Comparison of ENCODE assay signal across 8 cellular contexts in genomic region chr6:143842902-143843688, GRCh38. TPM values are rescaled to one million over a fixed set of nuclear protein-coding genes. Genes with fewer than 3 reads are reported as not detected.
DNase-seq lines count a peak whose midpoint lies in the region; ATAC-seq and TF ChIP-seq lines count a peak whose summit lies in the region.

LTV1 (plus strand) TSS chr6:143843338; CDS start chr6:143843478, 140 bp downstream.

- intact Hi-C loops in naive thymus-derived CD4-positive, alpha-beta T cell (cut with micrococcal nuclease), result loop anchor here (1.0 to 10.0 kb wide), 22 partner anchors 36 to 1969 kb away; partner anchors contain the start of genes ADAT2 (in 2 of the 2), FUCA2 (in 2 of the 2), HIVEP2 (in 2 of the 2) and NMBR (in 2 of the 2)

- H3K4me3 Mint-ChIP-seq in activated T-helper 17 cell treated with anti-CD3 and anti-CD28 coated beads, Interleukin-2, amount 50 U/mL, for 72 hours, result peak within 1 kb of the TSS; percentile 92
- peak within 1 kb of the TSS; percentile 93 to 99 (median 96) for H3K4me3 Mint-ChIP-seq in naive thymus-derived CD4-positive, alpha-beta T cell
- H3K4me3 Mint-ChIP-seq in stimulated activated naive B cell treated with anti-CD40 and anti-IgM and Interleukin-4, amounts not matched to agents 10 μg/mL and 1 μg/mL and 100 μg/mL, for 72 hours, result peak within 1 kb of the TSS; percentile 92 to 96

- no peaks in the 10 kb centered on the region for H3K27me3 Mint-ChIP-seq in activated T-helper 17 cell treated with anti-CD3 and anti-CD28 coated beads, Interleukin-2, amount 50 U/mL, for 72 hours
- H3K27me3 Mint-ChIP-seq in naive thymus-derived CD4-positive, alpha-beta T cell, result no peaks in the 10 kb centered on the region
- H3K27me3 Mint-ChIP-seq in stimulated activated naive B cell treated with anti-CD40 and anti-IgM and Interleukin-4, amounts not matched to agents 10 μg/mL and 1 μg/mL and 100 μg/mL, for 72 hours, result peaks cover 0 to 7% of the 10 kb centered on the region in 2 donors

- TF ChIP-seq CTCF in LNCaP clone FGC (IDR thresholded peaks at IDR 0.05; ENCODE audit: control insufficient read depth, extremely low read depth, insufficient read depth), result no peak
- no peak for TF ChIP-seq CTCF in RWPE1 (conservative IDR thresholded peaks at IDR 0.05; ENCODE audit: low read depth)
- TF ChIP-seq CTCF in fibroblast of lung (conservative IDR thresholded peaks at IDR 0.05 in 1 of 2, IDR thresholded peaks at IDR 0.05 in 1 of 2; ENCODE audit: low read depth in 1 of 2, low read length in 2 of 2), result no peak

- H3K27ac ChIP-seq in RWPE1, result peak within 1 kb of the TSS; percentile 78
- peak within 1 kb of the TSS; percentile 99 for H3K27ac ChIP-seq in fibroblast of lung (ENCODE audit: insufficient read depth, low read length)
- H3K27ac ChIP-seq in naive thymus-derived CD4-positive, alpha-beta T cell (ENCODE audit: low read depth, low read length), result peak within 1 kb of the TSS; percentile 92

- H3K36me3 Mint-ChIP-seq in activated T-helper 17 cell treated with anti-CD3 and anti-CD28 coated beads, Interleukin-2, amount 50 U/mL, for 72 hours (ENCODE audit: low read depth), result peaks cover 47% of the 10 kb centered on the region
- H3K36me3 Mint-ChIP-seq in naive thymus-derived CD4-positive, alpha-beta T cell, result peaks cover 7 to 27% (median 25%) of the 10 kb centered on the region in 5 donors
- H3K36me3 Mint-ChIP-seq in stimulated activated naive B cell treated with anti-CD40 and anti-IgM and Interleukin-4, amounts not matched to agents 10 μg/mL and 1 μg/mL and 100 μg/mL, for 72 hours, result peaks cover 23 to 30% of the 10 kb centered on the region in 2 donors

- H3K4me3 ChIP-seq in LNCaP clone FGC (ENCODE audit: low read depth, low read length), result peak within 1 kb of the TSS; percentile 96
- H3K4me3 ChIP-seq in fibroblast of lung (replicated peaks in 1 of 4; ENCODE audit: control extremely low read depth in 1 of 4, insufficient read depth in 1 of 4, low read depth in 3 of 4, low read length in 4 of 4), result peak within 1 kb of the TSS; percentile 70 to 96 (median 92)
- H3K4me3 ChIP-seq in naive thymus-derived CD4-positive, alpha-beta T cell (ENCODE audit: low read length), result peak within 1 kb of the TSS; percentile 99

- ATAC-seq in activated T-helper 17 cell treated with anti-CD3 and anti-CD28 coated beads, Interleukin-2, amount 50 U/mL, for 72 hours (replicated peaks), result peak; percentile 99
- ATAC-seq in naive thymus-derived CD4-positive, alpha-beta T cell, result peak; percentile 98
- peak; percentile 98 to 99 for ATAC-seq in stimulated activated naive B cell treated with anti-CD40 and anti-IgM and Interleukin-4, amounts not matched to agents 10 μg/mL and 1 μg/mL and 100 μg/mL, for 72 hours (replicated peaks)

- H3K9me3 Mint-ChIP-seq in activated T-helper 17 cell treated with anti-CD3 and anti-CD28 coated beads, Interleukin-2, amount 50 U/mL, for 72 hours, result no peaks in the 10 kb centered on the region
- H3K9me3 Mint-ChIP-seq in naive thymus-derived CD4-positive, alpha-beta T cell, result peaks cover 0 to 1% (median 0%) of the 10 kb centered on the region in 11 donors
- H3K9me3 Mint-ChIP-seq in stimulated activated naive B cell treated with anti-CD40 and anti-IgM and Interleukin-4, amounts not matched to agents 10 μg/mL and 1 μg/mL and 100 μg/mL, for 72 hours, result peaks cover 0 to 1% of the 10 kb centered on the region in 2 donors

- H3K9me3 ChIP-seq in fibroblast of lung (ENCODE audit: control insufficient read depth, insufficient read depth, low read depth, low read length), result no peaks in the 10 kb centered on the region
- no peaks in the 10 kb centered on the region for H3K9me3 ChIP-seq in naive thymus-derived CD4-positive, alpha-beta T cell (ENCODE audit: control insufficient read depth in 2 of 3, low read length in 3 of 3)

- H4K20me1 ChIP-seq in fibroblast of lung (ENCODE audit: control insufficient read depth, extremely low read depth, insufficient read depth, low read length), result no peaks in the 10 kb centered on the region

- DNase-seq in Daoy (ENCODE audit: low read depth), result peak; percentile 99
- peak; percentile 87 for DNase-seq in GOT3 (lab: John Stamatoyannopoulos, UW)
- peak; percentile 89 for DNase-seq in LNCaP clone FGC (ENCODE audit: low read depth)
- peak; percentile 99 for DNase-seq in RWPE1 (ENCODE audit: low spot score)
- DNase-seq in fibroblast of lung (ENCODE audit: low read depth in 2 of 2), result peak; percentile 96 to 97
- DNase-seq in naive thymus-derived CD4-positive, alpha-beta T cell, result peak; percentile 82 to 90 (median 88)
- DNase-seq in stimulated activated naive B cell treated with anti-CD40 and anti-IgM and Interleukin-4, amounts not matched to agents 10 μg/mL and 1 μg/mL and 100 μg/mL, for 72 hours, result peak; percentile 92

- no peaks in the 10 kb centered on the region for H3K4me1 ChIP-seq in fibroblast of lung (ENCODE audit: control insufficient read depth, extremely low read depth, insufficient read depth, low read length)
- peaks cover 6 to 11% of the 10 kb centered on the region in 2 donors for H3K4me1 ChIP-seq in naive thymus-derived CD4-positive, alpha-beta T cell (ENCODE audit: control insufficient read depth in 2 of 2, insufficient read depth in 2 of 2, low read length in 2 of 2)

- H3K27ac Mint-ChIP-seq in activated T-helper 17 cell treated with anti-CD3 and anti-CD28 coated beads, Interleukin-2, amount 50 U/mL, for 72 hours, result peak within 1 kb of the TSS; percentile 98
- H3K27ac Mint-ChIP-seq in naive thymus-derived CD4-positive, alpha-beta T cell, result peak within 1 kb of the TSS; percentile 91 to 99 (median 97)
- H3K27ac Mint-ChIP-seq in stimulated activated naive B cell treated with anti-CD40 and anti-IgM and Interleukin-4, amounts not matched to agents 10 μg/mL and 1 μg/mL and 100 μg/mL, for 72 hours, result peak within 1 kb of the TSS; percentile 96

- POLR2A ChIA-PET in RWPE1 (lab: Yijun Ruan, JAX; ENCODE audit: low non-redundant PET), result no interaction called here
- POLR2A ChIA-PET in naive thymus-derived CD4-positive, alpha-beta T cell (lab: Charles Lee), result interaction anchor here (0.7 to 1.3 kb wide), 7 partner anchors 10 to 1697 kb away, joined by 3 to 5 read pairs (median 3); partner anchors contain the start of genes ADAT2, NMBR, PEX3 and SF3B5

- peak within 1 kb of the TSS; percentile 98 for H3K4me2 ChIP-seq in fibroblast of lung (ENCODE audit: extremely low read depth, insufficient read depth, low read length)

- H3K4me1 Mint-ChIP-seq in activated T-helper 17 cell treated with anti-CD3 and anti-CD28 coated beads, Interleukin-2, amount 50 U/mL, for 72 hours, result peaks cover 6% of the 10 kb centered on the region
- H3K4me1 Mint-ChIP-seq in naive thymus-derived CD4-positive, alpha-beta T cell, result peaks cover 19 to 42% (median 32%) of the 10 kb centered on the region in 7 donors
- peaks cover 7 to 34% of the 10 kb centered on the region in 2 donors for H3K4me1 Mint-ChIP-seq in stimulated activated naive B cell treated with anti-CD40 and anti-IgM and Interleukin-4, amounts not matched to agents 10 μg/mL and 1 μg/mL and 100 μg/mL, for 72 hours

- CTCF ChIA-PET in RWPE1 (lab: Yijun Ruan, JAX), result interaction anchor here (0.7 to 3.9 kb wide), 3 partner anchors 21 to 268 kb away, joined by 3 to 15 read pairs (median 4); partner anchors contain the start of gene ZC2HC1B
- CTCF ChIA-PET in naive thymus-derived CD4-positive, alpha-beta T cell (lab: Charles Lee), result interaction anchor here (1.0 kb wide), 2 partner anchors 10 to 268 kb away, joined by 3 read pairs; no protein-coding TSS in a partner anchor

- peaks cover 16% of the 10 kb centered on the region for H3K36me3 ChIP-seq in fibroblast of lung (ENCODE audit: control insufficient read depth, insufficient read depth, low read length)
- H3K36me3 ChIP-seq in naive thymus-derived CD4-positive, alpha-beta T cell (ENCODE audit: control insufficient read depth in 2 of 3, insufficient read depth in 3 of 3, low read length in 3 of 3), result peaks cover 12 to 34% (median 14%) of the 10 kb centered on the region in 3 experiments

- peak within 1 kb of the TSS; percentile 92 for H3K9ac ChIP-seq in fibroblast of lung (ENCODE audit: insufficient read depth, low read length)

- peak within 1 kb of the TSS; percentile 92 for H2AFZ ChIP-seq in fibroblast of lung (ENCODE audit: low read length)

- peaks cover 26% of the 10 kb centered on the region for H3K79me2 ChIP-seq in fibroblast of lung (ENCODE audit: control insufficient read depth, insufficient read depth, low read length)

- H3K27me3 ChIP-seq in fibroblast of lung (ENCODE audit: control insufficient read depth, insufficient read depth, low read length), result no peaks in the 10 kb centered on the region
- no peaks in the 10 kb centered on the region for H3K27me3 ChIP-seq in naive thymus-derived CD4-positive, alpha-beta T cell (ENCODE audit: control insufficient read depth in 2 of 2, insufficient read depth in 2 of 2, low read length in 2 of 2)

RNA-seq across cellular contexts. Expression of gene LTV1, which starts in this region (rescaled TPM):
- total RNA-seq in Daoy (2014; rRNA removed; shearing (Covaris generic)), result 85.2 and 102 TPM in 2 replicates
- total RNA-seq in activated T-helper 17 cell treated with anti-CD3 and anti-CD28 coated beads, Interleukin-2, amount 50 U/mL, for 72 hours, result 10 to 100 TPM; 16.6 to 40.3 TPM
- total RNA-seq in fibroblast of lung, result 17.5 and 18.2 TPM in 2 replicates
- 30.2 and 37.0 TPM in 2 replicates for polyA plus RNA-seq in fibroblast of lung
- polyA plus RNA-seq in fibroblast of lung (2012), result 25.5 and 33.8 TPM in 2 replicates
- 0.35 and 0.85 TPM in 2 replicates for polyA minus RNA-seq in fibroblast of lung (ENCODE audit: low replicate concordance)
- 10 to 100 TPM; 16.5 to 29.6 (median 22.6) TPM for total RNA-seq in naive thymus-derived CD4-positive, alpha-beta T cell
- polyA plus RNA-seq in naive thymus-derived CD4-positive, alpha-beta T cell, result 10 to 100 TPM; 20.6 to 23.4 TPM

Comparison
In these comparisons a context has a peak if more than half of its experiments do, and no peak if none do; other contexts are left out.
1. Peak in every context shown above with its lines: DNase-seq, ATAC-seq, H3K4me3 ChIP-seq and H3K27ac ChIP-seq.